8 cellular contexts compared by ENCODE assay signal in the genomic region with DNA sequence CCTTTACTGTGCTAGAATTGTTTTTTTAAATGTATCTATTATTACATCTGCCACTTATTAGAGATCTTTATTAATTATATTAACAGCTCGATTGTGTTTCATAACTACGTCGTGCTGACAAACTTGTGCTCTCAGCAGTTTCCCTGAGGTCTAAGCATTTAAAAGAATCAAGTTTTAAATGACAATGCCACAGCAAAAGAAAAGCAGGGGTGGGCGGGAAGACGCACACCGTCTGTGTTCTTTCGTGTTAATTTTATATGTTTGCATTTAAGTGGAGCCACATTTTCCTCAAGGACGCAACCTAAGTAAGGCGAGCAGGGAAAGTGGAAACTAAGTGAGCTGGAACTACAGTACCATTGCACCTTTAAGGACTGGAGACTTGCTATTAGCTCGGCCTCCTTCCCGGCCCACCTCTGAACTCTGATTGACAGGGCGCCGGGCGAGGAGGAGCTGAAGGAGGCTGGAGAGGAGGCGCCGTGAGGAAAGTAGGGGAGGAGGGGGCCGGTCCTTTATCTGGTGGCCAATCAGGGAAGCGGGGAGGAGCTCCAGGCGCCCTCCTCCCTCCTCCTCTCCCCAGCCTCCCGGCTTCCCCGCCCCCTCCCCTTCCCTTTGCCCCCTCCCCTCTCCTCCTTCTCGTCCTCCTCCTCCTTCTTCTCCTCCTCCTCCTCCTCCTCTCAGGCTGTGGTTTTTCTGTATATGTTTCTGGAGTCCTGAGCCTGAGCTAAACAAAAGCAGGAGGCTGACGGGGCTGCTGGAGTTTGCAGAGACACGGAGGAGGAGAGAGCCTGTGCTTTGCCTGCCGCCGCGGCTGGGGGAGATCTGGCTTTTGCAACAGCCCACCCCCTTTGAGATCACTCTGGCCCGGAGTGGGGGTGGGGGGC. TPM values are rescaled to one million over a fixed set of nuclear protein-coding genes. Genes with fewer than 3 reads are reported as not detected.
A peak's percentile ranks its signal among the peaks of the same experiment; 100 is the strongest.
DNase-seq lines count a peak whose midpoint lies in the region; ATAC-seq and TF ChIP-seq lines count a peak whose summit lies in the region.

TSS of gene PBX1 (plus strand) at position 724 of the 881 bp plus-strand sequence.

- intact Hi-C loops in left lung (cut with DNase I), result no loop called here

- no peaks in the 10 kb centered on the region for H3K36me3 ChIP-seq in left lung

- TF ChIP-seq CTCF in AG10803 (conservative IDR thresholded peaks at IDR 0.05; ENCODE audit: low read length) (no peak), left lung (IDR thresholded peaks at IDR 0.05) (no peak)

- peak within 1 kb of the TSS; percentile 71 for H3K4me3 ChIP-seq in AG10803 (ENCODE audit: low read length)
- H3K4me3 ChIP-seq in left lung, result peak within 1 kb of the TSS; percentile 46 to 58

- peak; percentile 100 for ATAC-seq in GM19324 (IDR thresholded peaks at IDR 0.05; ENCODE audit: low FRiP score, unreplicated experiment)
- ATAC-seq in HG03457 (IDR thresholded peaks at IDR 0.05; ENCODE audit: unreplicated experiment), result peak; percentile 99
- ATAC-seq in left lung, result peak; percentile 96

- peak within 1 kb of the TSS; percentile 72 to 93 for H3K27ac ChIP-seq in left lung

- H3K4me1 ChIP-seq in left lung, result peaks cover 0 to 22% of the 10 kb centered on the region in 2 donors

- DNase-seq in AG10803 (ENCODE audit: low read depth) (peak; percentile 98), NCI-H526 (lab: John Stamatoyannopoulos, UW) (peak; percentile 99 to 100), dermis microvascular lymphatic vessel endothelial cell (ENCODE audit: low read depth in 2 of 2) (peak; percentile 2 to 92), left lung (peak; percentile 96 to 97)
- DNase-seq in activated CD4-positive, alpha-beta T cell treated with anti-CD3 and anti-CD28 coated beads, Interleukin-2, amount 50 U/mL, for 24 hours (ENCODE audit: low read depth in 1 of 2, low spot score in 1 of 2), result peak; percentile 6 to 62
- peak; percentile 62 to 74 for DNase-seq in stimulated activated CD4-positive, alpha-beta T cell treated with anti-CD3 and anti-CD28 coated beads, Interleukin-2, amount 100 ng/mL, for 24 hours

- H3K27me3 ChIP-seq in left lung, result peaks cover 0 to 26% of the 10 kb centered on the region in 2 donors

- H3K9me3 ChIP-seq in left lung, result no peaks in the 10 kb centered on the region

RNA-seq across cellular contexts. Expression of gene PBX1, which starts in this region (rescaled TPM):
- total RNA-seq in dermis microvascular lymphatic vessel endothelial cell (0.39 and 1.0 TPM in 2 replicates), left lung (10 to 100 TPM; 44.5 to 50.6 TPM)

Comparison
In these comparisons a context has a peak if more than half of its experiments do, and no peak if none do; other contexts are left out.
1. Peak in every context shown above with its lines: DNase-seq, ATAC-seq, H3K4me3 ChIP-seq and H3K27ac ChIP-seq.
2. RNA of gene PBX1 (total RNA-seq): 44.5 to 50.6 TPM in left lung; 0.39 to 1.0 TPM in dermis microvascular lymphatic vessel endothelial cell; every median in the first group is over 10 times any median in the second.
3. DNase-seq: peak in every context shown above with its lines; median percentile 100 in NCI-H526; 98 in AG10803; 96 in left lung; 68 in stimulated activated CD4-positive, alpha-beta T cell treated with anti-CD3 and anti-CD28 coated beads, Interleukin-2, amount 100 ng/mL, for 24 hours; 47 in dermis microvascular lymphatic vessel endothelial cell; 34 in activated CD4-positive, alpha-beta T cell treated with anti-CD3 and anti-CD28 coated beads, Interleukin-2, amount 50 U/mL, for 24 hours.